Comparison of ENCODE assay signal across 27 cellular contexts in genomic region chr20:60486345-60486744, GRCh38.
"Had no signal": no experiment of that assay in that cellular context is flagged by ENCODE, and none has a peak within 500 bp of the region (broad histone marks: within the 10 kb centered on the region; RNA-seq: fewer than 3 reads in every experiment).

No MANE protein-coding gene starts in this region.

- ATAC-seq: effector memory CD8-positive, alpha-beta T cell; heart right ventricle; naive thymus-derived CD4-positive, alpha-beta T cell; right lobe of liver; stimulated activated naive B cell treated with anti-CD40 and anti-IgM and Interleukin-4, amounts not matched to agents 10 μg/mL and 1 μg/mL and 100 μg/mL, for 72 hours; stimulated activated naive CD8-positive, alpha-beta T cell treated with anti-CD3 and anti-CD28 coated beads, Interleukin-15, amount 100 ng/mL, for 72 hours had no signal

- H3K9me3 Mint-ChIP-seq: effector memory CD8-positive, alpha-beta T cell; nephron; neural progenitor cell; stimulated activated naive CD8-positive, alpha-beta T cell treated with anti-CD3 and anti-CD28 coated beads, Interleukin-15, amount 100 ng/mL, for 72 hours had no signal

- H3K36me3 Mint-ChIP-seq: naive thymus-derived CD4-positive, alpha-beta T cell; neural progenitor cell; stimulated activated naive B cell treated with anti-CD40 and anti-IgM and Interleukin-4, amounts not matched to agents 10 μg/mL and 1 μg/mL and 100 μg/mL, for 72 hours had no signal

- H3K27ac Mint-ChIP-seq: effector memory CD8-positive, alpha-beta T cell; naive thymus-derived CD4-positive, alpha-beta T cell; nephron; neural progenitor cell; progenitor cell of endocrine pancreas; stimulated activated naive B cell treated with anti-CD40 and anti-IgM and Interleukin-4, amounts not matched to agents 10 μg/mL and 1 μg/mL and 100 μg/mL, for 72 hours; stimulated activated naive CD8-positive, alpha-beta T cell treated with anti-CD3 and anti-CD28 coated beads, Interleukin-15, amount 100 ng/mL, for 72 hours had no signal

- DNase-seq: dermis blood vessel endothelial cell; effector memory CD8-positive, alpha-beta T cell; erythroblast; esophagus squamous epithelium; foreskin melanocyte; glutamatergic neuron; heart right ventricle; hippocampal formation; islet precursor cell; mesenchymal stem cell; midbrain; naive thymus-derived CD4-positive, alpha-beta T cell; right lobe of liver; small intestine; stimulated activated CD4-positive, alpha-beta T cell treated with anti-CD3 and anti-CD28 coated beads, Interleukin-15, amount 100 ng/mL, for 24 hours; stimulated activated CD4-positive, alpha-beta T cell treated with anti-CD3 and anti-CD28 coated beads, Interleukin-2, amount 100 ng/mL, for 48 hours; stimulated activated naive B cell treated with anti-CD40 and anti-IgM and Interleukin-4, amounts not matched to agents 10 μg/mL and 1 μg/mL and 100 μg/mL, for 72 hours; stimulated activated naive CD8-positive, alpha-beta T cell treated with anti-CD3 and anti-CD28 coated beads, Interleukin-15, amount 100 ng/mL, for 72 hours; transverse colon had no signal

- H3K27ac ChIP-seq: coronary artery, esophagus squamous epithelium, heart right ventricle, neural progenitor cell, parathyroid adenoma, right lobe of liver, suprapubic skin, transverse colon, vagina had no signal

- H3K27me3 ChIP-seq: esophagus squamous epithelium, neural progenitor cell, right lobe of liver, suprapubic skin, transverse colon, vagina had no signal

- H3K9me3 ChIP-seq: esophagus squamous epithelium, heart right ventricle, right lobe of liver, suprapubic skin, transverse colon, vagina had no signal

- H3K4me3 ChIP-seq: coronary artery, esophagus squamous epithelium, heart right ventricle, neural progenitor cell, right lobe of liver, suprapubic skin, transverse colon, vagina had no signal

- H3K4me1 ChIP-seq: parathyroid adenoma, right lobe of liver, suprapubic skin, transverse colon, vagina had no signal

- H3K4me2 ChIP-seq: neural progenitor cell had no signal

- H3K79me2 ChIP-seq: parathyroid adenoma had no signal

- FAIRE-seq: endometrium, small intestine had no signal

- H3K4me1 Mint-ChIP-seq: naive thymus-derived CD4-positive, alpha-beta T cell; stimulated activated naive B cell treated with anti-CD40 and anti-IgM and Interleukin-4, amounts not matched to agents 10 μg/mL and 1 μg/mL and 100 μg/mL, for 72 hours; stimulated activated naive CD8-positive, alpha-beta T cell treated with anti-CD3 and anti-CD28 coated beads, Interleukin-15, amount 100 ng/mL, for 72 hours had no signal

- H3K4me3 Mint-ChIP-seq: effector memory CD8-positive, alpha-beta T cell; naive thymus-derived CD4-positive, alpha-beta T cell; nephron; neural progenitor cell; stimulated activated naive B cell treated with anti-CD40 and anti-IgM and Interleukin-4, amounts not matched to agents 10 μg/mL and 1 μg/mL and 100 μg/mL, for 72 hours; stimulated activated naive CD8-positive, alpha-beta T cell treated with anti-CD3 and anti-CD28 coated beads, Interleukin-15, amount 100 ng/mL, for 72 hours had no signal

- H2AFZ ChIP-seq: neural progenitor cell, parathyroid adenoma had no signal

- H3K36me3 ChIP-seq: esophagus squamous epithelium, heart right ventricle, neural progenitor cell, right lobe of liver, suprapubic skin, transverse colon, vagina had no signal

- H3K9ac ChIP-seq: neural progenitor cell, parathyroid adenoma had no signal
